ENCODE assay signal across 12 cellular contexts in the genomic region with DNA sequence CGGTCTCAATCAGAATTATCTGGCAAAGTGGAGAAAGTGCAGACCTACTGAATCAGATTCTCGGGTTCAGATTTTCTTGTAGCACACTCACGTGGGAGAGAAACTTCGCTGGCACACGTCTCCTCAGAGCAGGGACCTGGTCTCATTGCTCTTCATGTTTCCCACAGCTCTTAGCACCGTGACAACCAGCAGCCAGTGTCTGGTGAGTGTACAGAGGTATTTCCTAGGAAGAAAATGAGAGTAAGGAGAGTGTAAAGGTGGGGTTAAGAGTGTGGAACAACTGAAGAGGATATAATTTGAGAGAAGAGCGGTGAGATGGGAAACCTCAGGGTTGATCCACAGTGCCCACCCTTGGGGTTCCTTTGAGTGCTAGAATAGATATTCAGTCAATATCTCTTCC.
DNase-seq lines count a peak whose midpoint lies in the region; ATAC-seq lines count a peak whose summit lies in the region.
"Had no signal": no experiment of that assay in that cellular context is flagged by ENCODE, and none has a peak within 500 bp of the region (broad histone marks: within the 10 kb centered on the region; RNA-seq: fewer than 3 reads in every experiment).

No MANE protein-coding gene starts in this region.

- H3K4me1 ChIP-seq in stomach smooth muscle (ENCODE audit: control insufficient read depth, insufficient read depth, low read length) = peaks cover 32% of the 10 kb centered on the region

- no peaks in the 10 kb centered on the region for H3K36me3 ChIP-seq in stomach smooth muscle (ENCODE audit: control insufficient read depth in 2 of 2, insufficient read depth in 2 of 2, low read length in 2 of 2)

- H3K9me3 ChIP-seq in stomach smooth muscle (ENCODE audit: control insufficient read depth in 2 of 2, low read length in 2 of 2) = no peaks in the 10 kb centered on the region

- intact Hi-C loops in activated CD4-positive, alpha-beta T cell treated with anti-CD3 and anti-CD28 coated beads, Interleukin-2, amount 10 ng/mL, durations not matched to agents 24 days and 14 days (cut with micrococcal nuclease) = loop anchor here (5.0 kb wide), 1 partner anchor 35 kb away; no protein-coding TSS in a partner anchor

- H3K36me3 Mint-ChIP-seq in activated CD4-positive, alpha-beta T cell treated with anti-CD3 and anti-CD28 coated beads, Interleukin-2, amount 10 ng/mL, durations not matched to agents 24 days and 14 days (ENCODE audit: low read depth) = peaks cover 8% of the 10 kb centered on the region
- no peaks in the 10 kb centered on the region for H3K36me3 Mint-ChIP-seq in activated naive CD8-positive, alpha-beta T cell treated with anti-CD3 and anti-CD28 coated beads, Interleukin-2, amount 50 U/mL, for 24 hours (ENCODE audit: low read depth)

- no peak overlapping the region for H3K4me3 Mint-ChIP-seq in activated CD4-positive, alpha-beta T cell treated with anti-CD3 and anti-CD28 coated beads, Interleukin-2, amount 10 ng/mL, durations not matched to agents 24 days and 14 days
- H3K4me3 Mint-ChIP-seq in activated naive CD8-positive, alpha-beta T cell treated with anti-CD3 and anti-CD28 coated beads, Interleukin-2, amount 50 U/mL, for 24 hours = no peak overlapping the region

- H3K4me1 Mint-ChIP-seq in activated CD4-positive, alpha-beta T cell treated with anti-CD3 and anti-CD28 coated beads, Interleukin-2, amount 10 ng/mL, durations not matched to agents 24 days and 14 days = peaks cover 61% of the 10 kb centered on the region
- H3K4me1 Mint-ChIP-seq in activated naive CD8-positive, alpha-beta T cell treated with anti-CD3 and anti-CD28 coated beads, Interleukin-2, amount 50 U/mL, for 24 hours = peaks cover 79% of the 10 kb centered on the region

- peak overlapping the region; percentile 27 to 40 for H3K4me3 ChIP-seq in stomach smooth muscle (ENCODE audit: low read length in 2 of 2)

- H3K27ac ChIP-seq in stomach smooth muscle (ENCODE audit: low read length) = no peak overlapping the region

- peaks cover 3% of the 10 kb centered on the region for H3K9me3 Mint-ChIP-seq in activated CD4-positive, alpha-beta T cell treated with anti-CD3 and anti-CD28 coated beads, Interleukin-2, amount 10 ng/mL, durations not matched to agents 24 days and 14 days
- H3K9me3 Mint-ChIP-seq in activated naive CD8-positive, alpha-beta T cell treated with anti-CD3 and anti-CD28 coated beads, Interleukin-2, amount 50 U/mL, for 24 hours = no peaks in the 10 kb centered on the region

- H3K27me3 ChIP-seq in stomach smooth muscle (ENCODE audit: control insufficient read depth in 1 of 2, insufficient read depth in 2 of 2, low read length in 2 of 2) = no peaks in the 10 kb centered on the region

- H3K27me3 Mint-ChIP-seq in activated CD4-positive, alpha-beta T cell treated with anti-CD3 and anti-CD28 coated beads, Interleukin-2, amount 10 ng/mL, durations not matched to agents 24 days and 14 days = no peaks in the 10 kb centered on the region
- no peaks in the 10 kb centered on the region for H3K27me3 Mint-ChIP-seq in activated naive CD8-positive, alpha-beta T cell treated with anti-CD3 and anti-CD28 coated beads, Interleukin-2, amount 50 U/mL, for 24 hours

- no peak for ATAC-seq in activated naive CD8-positive, alpha-beta T cell treated with anti-CD3 and anti-CD28 coated beads, Interleukin-2, amount 50 U/mL, for 24 hours
- ATAC-seq in GM19324 (IDR thresholded peaks at IDR 0.05; ENCODE audit: low FRiP score, unreplicated experiment) = no peak
- ATAC-seq in HG03097 (IDR thresholded peaks at IDR 0.05; ENCODE audit: low FRiP score, unreplicated experiment) = no peak
- ATAC-seq: HCT116 had no signal

- peak overlapping the region; percentile 78 for H3K27ac Mint-ChIP-seq in activated CD4-positive, alpha-beta T cell treated with anti-CD3 and anti-CD28 coated beads, Interleukin-2, amount 10 ng/mL, durations not matched to agents 24 days and 14 days
- peak overlapping the region; percentile 3 for H3K27ac Mint-ChIP-seq in activated naive CD8-positive, alpha-beta T cell treated with anti-CD3 and anti-CD28 coated beads, Interleukin-2, amount 50 U/mL, for 24 hours

- DNase-seq in activated CD4-positive, alpha-beta T cell treated with anti-CD3 and anti-CD28 coated beads, Interleukin-2, amount 10 ng/mL, durations not matched to agents 24 days and 14 days = no peak
- DNase-seq in activated CD4-positive, alpha-beta T cell treated with anti-CD3 and anti-CD28 coated beads for 48 hours = no peak
- DNase-seq in activated naive CD8-positive, alpha-beta T cell treated with anti-CD3 and anti-CD28 coated beads, Interleukin-2, amount 50 U/mL, for 24 hours = no peak
- DNase-seq in iris pigment epithelial cell (ENCODE audit: low read depth) (peak; percentile 75), EL (no peak)
- DNase-seq: cortex of kidney, hypothalamus, NCI-H82 had no signal

- peak overlapping the region; percentile 9 to 13 for H3K9ac ChIP-seq in stomach smooth muscle (ENCODE audit: low read length in 2 of 2)
